ENCODE assay signal across 13 cellular contexts in the genomic region with DNA sequence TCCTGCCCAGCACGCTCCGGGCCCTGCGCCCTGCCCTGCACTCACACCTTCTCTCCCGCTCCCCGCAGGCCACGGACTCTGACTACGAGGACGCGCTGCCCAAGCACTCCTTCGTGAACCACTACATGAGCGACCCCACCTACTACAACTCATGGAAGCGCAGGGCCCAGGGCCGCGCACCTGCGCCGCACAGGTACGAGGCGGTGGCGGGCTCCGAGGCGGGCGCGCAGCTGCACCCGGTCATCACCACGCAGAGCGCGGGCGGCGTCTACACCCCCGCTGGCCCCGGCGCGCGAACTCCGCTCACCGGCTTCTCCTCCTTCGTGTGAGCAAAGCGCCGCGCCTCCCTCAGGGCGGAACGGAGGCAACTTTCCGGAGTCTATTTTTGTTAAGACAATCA.
"Had no signal": no experiment of that assay in that cellular context is flagged by ENCODE, and none has a peak within 500 bp of the region (broad histone marks: within the 10 kb centered on the region; RNA-seq: fewer than 3 reads in every experiment).

No MANE protein-coding gene starts in this region.

- H3K4me3 ChIP-seq: body of pancreas, left ventricle myocardium inferior, thyroid gland, vagina had no signal

- ATAC-seq: activated CD8-positive, alpha-beta T cell treated with anti-CD3 and anti-CD28 coated beads for 36 hours; activated naive CD4-positive, alpha-beta T cell treated with anti-CD3 and anti-CD28 coated beads, Interleukin-2, amount 50 U/mL, for 72 hours; body of pancreas; esophagus mucosa; stimulated activated effector memory CD8-positive, alpha-beta T cell treated with anti-CD3 and anti-CD28 coated beads, Interleukin-12 subunit alpha, Interleukin-12 subunit beta, amount 100 ng/mL, for 72 hours had no signal

- H3K27me3 ChIP-seq: body of pancreas, thyroid gland, vagina had no signal

- H3K27ac ChIP-seq: body of pancreas, left ventricle myocardium inferior, thyroid gland, vagina had no signal

- H3K36me3 ChIP-seq: left ventricle myocardium inferior, thyroid gland, vagina had no signal

- H3K4me1 ChIP-seq: body of pancreas, left ventricle myocardium inferior, thyroid gland, vagina had no signal

- H3K9me3 ChIP-seq: body of pancreas, left ventricle myocardium inferior, thyroid gland, vagina had no signal

- DNase-seq: activated CD8-positive, alpha-beta T cell treated with anti-CD3 and anti-CD28 coated beads for 36 hours; amniotic stem cell; body of pancreas; left ventricle myocardium inferior; mesenchymal stem cell; retina; small intestine; SW 1271; thyroid gland had no signal
